In genomic region chr12:90974286-90974685, GRCh38 we compare ENCODE assay signal across 23 cellular contexts. TPM values are rescaled to one million over a fixed set of nuclear protein-coding genes. Genes with fewer than 3 reads are reported as not detected.
DNase-seq lines count a peak whose midpoint lies in the region; ATAC-seq, FAIRE-seq and TF ChIP-seq lines count a peak whose summit lies in the region.
"Had no signal": no experiment of that assay in that cellular context is flagged by ENCODE, and none has a peak within 500 bp of the region (broad histone marks: within the 10 kb centered on the region; RNA-seq: fewer than 3 reads in every experiment).

No MANE protein-coding gene starts in this region.

- H3K27me3 Mint-ChIP-seq in HFFc6 (ENCODE audit: insufficient read depth) = no peaks in the 10 kb centered on the region
- H3K27me3 Mint-ChIP-seq: stimulated activated naive CD8-positive, alpha-beta T cell treated with anti-CD3 and anti-CD28 coated beads, Interleukin-15, amount 100 ng/mL, for 72 hours; type B pancreatic cell had no signal

- H3K27ac Mint-ChIP-seq in HFFc6 = peak overlapping the region; percentile 40
- H3K27ac Mint-ChIP-seq: activated CD4-positive, alpha-beta T cell treated with anti-CD3 and anti-CD28 coated beads, Interleukin-2, amount 10 ng/mL, durations not matched to agents 24 days and 14 days; stimulated activated naive CD8-positive, alpha-beta T cell treated with anti-CD3 and anti-CD28 coated beads, Interleukin-15, amount 100 ng/mL, for 72 hours; type B pancreatic cell had no signal

- peaks cover 37% of the 10 kb centered on the region for H3K4me1 Mint-ChIP-seq in HFFc6 (ENCODE audit: low read depth)
- H3K4me1 Mint-ChIP-seq: activated CD4-positive, alpha-beta T cell treated with anti-CD3 and anti-CD28 coated beads, Interleukin-2, amount 10 ng/mL, durations not matched to agents 24 days and 14 days; stimulated activated naive CD8-positive, alpha-beta T cell treated with anti-CD3 and anti-CD28 coated beads, Interleukin-15, amount 100 ng/mL, for 72 hours had no signal

- H3K27me3 ChIP-seq in ACC112 (ENCODE audit: insufficient read depth, low read length) (no peaks in the 10 kb centered on the region), adipocyte (replicated peaks; ENCODE audit: control insufficient read depth, insufficient read depth, low read length) (no peaks in the 10 kb centered on the region), foreskin keratinocyte (no peaks in the 10 kb centered on the region)

- H3K36me3 ChIP-seq in ACC112 (ENCODE audit: insufficient read depth, low read length) (no peaks in the 10 kb centered on the region), adipocyte (ENCODE audit: control insufficient read depth, insufficient read depth, low read length, severe bottlenecking) (no peaks in the 10 kb centered on the region)
- H3K36me3 ChIP-seq: left ventricle myocardium inferior had no signal

- H3K27ac ChIP-seq in ACC112 (ENCODE audit: low read depth, low read length) (0 out of 2 replicates have a peak overlapping the region, but pooled peaks have one; percentile 19), foreskin keratinocyte (no peak overlapping the region)
- H3K27ac ChIP-seq: coronary artery, left ventricle myocardium inferior had no signal

- no peaks in the 10 kb centered on the region for H3K9me3 ChIP-seq in adipocyte (ENCODE audit: control insufficient read depth, low read length)
- H3K9me3 ChIP-seq: left ventricle myocardium inferior had no signal

- DNase-seq in HFFc6 = peak; percentile 55
- peak; percentile 32 for DNase-seq in adipocyte (ENCODE audit: low read depth)
- DNase-seq in foreskin keratinocyte = peak; percentile 53 to 83
- no peak for DNase-seq in NCI-H1694 treated with DMSO at 0.1 percent for 48 hours (lab: John Stamatoyannopoulos, UW)
- DNase-seq in D721Med (ENCODE audit: insufficient read length, low spot score) = no peak
- no peak for DNase-seq in NCI-H524 treated with DMSO at 0.1 percent for 48 hours (lab: John Stamatoyannopoulos, UW)
- DNase-seq: activated CD4-positive, alpha-beta T cell treated with anti-CD3 and anti-CD28 coated beads, Interleukin-2, amount 10 ng/mL, durations not matched to agents 24 days and 14 days; activated CD8-positive, alpha-beta memory T cell treated with anti-CD3 and anti-CD28 coated beads, Interleukin-2, amount 50 U/mL, for 4 hours; anterior cingulate cortex; H7; Kasumi-1; left ventricle myocardium inferior; NCI-H1436; NCI-H82; occipital lobe; stimulated activated CD4-positive, alpha-beta T cell treated with anti-CD3 and anti-CD28 coated beads, Interleukin-1b, Interleukin-23, amount 100 ng/mL, for 48 hours; stimulated activated naive CD8-positive, alpha-beta T cell treated with anti-CD3 and anti-CD28 coated beads, Interleukin-15, amount 100 ng/mL, for 72 hours had no signal

- H3K9me3 Mint-ChIP-seq in HFFc6 = no peaks in the 10 kb centered on the region
- H3K9me3 Mint-ChIP-seq: activated CD4-positive, alpha-beta T cell treated with anti-CD3 and anti-CD28 coated beads, Interleukin-2, amount 10 ng/mL, durations not matched to agents 24 days and 14 days; stimulated activated naive CD8-positive, alpha-beta T cell treated with anti-CD3 and anti-CD28 coated beads, Interleukin-15, amount 100 ng/mL, for 72 hours had no signal

- TF ChIP-seq CTCF in HFFc6 (IDR thresholded peaks at IDR 0.05) = no peak
- TF ChIP-seq CTCF in foreskin keratinocyte (conservative IDR thresholded peaks at IDR 0.05) = no peak
- TF ChIP-seq CTCF in D721Med (IDR thresholded peaks at IDR 0.05; ENCODE audit: insufficient read depth, missing control alignments) = no peak

- no peaks in the 10 kb centered on the region for H3K79me2 ChIP-seq in ACC112 (ENCODE audit: control insufficient read depth, insufficient read depth, low read length, unreplicated experiment)

- ATAC-seq in foreskin keratinocyte = peak; percentile 70
- no peak for ATAC-seq in GM21786 (IDR thresholded peaks at IDR 0.05; ENCODE audit: unreplicated experiment)
- ATAC-seq: sciatic nerve had no signal

- H3K4me1 ChIP-seq in ACC112 (ENCODE audit: control insufficient read depth, insufficient read depth, low read length, unreplicated experiment) (peaks cover 22% of the 10 kb centered on the region), adipocyte (ENCODE audit: control insufficient read depth, insufficient read depth, low read length) (peaks cover 9% of the 10 kb centered on the region), foreskin keratinocyte (peaks cover 15% of the 10 kb centered on the region)
- H3K4me1 ChIP-seq: left ventricle myocardium inferior had no signal

- no peaks in the 10 kb centered on the region for H3K36me3 Mint-ChIP-seq in HFFc6 (ENCODE audit: low read depth)
- H3K36me3 Mint-ChIP-seq: type B pancreatic cell had no signal

- H3K9ac ChIP-seq in adipocyte (ENCODE audit: low read length) = no peak overlapping the region

- H3K4me3 ChIP-seq in ACC112 (ENCODE audit: low read depth, low read length) (no peak overlapping the region), adipocyte (ENCODE audit: low read length) (no peak overlapping the region)
- H3K4me3 ChIP-seq: coronary artery, left ventricle myocardium inferior had no signal

- H3K4me3 Mint-ChIP-seq in HFFc6 = peak overlapping the region; percentile 8; the same call in 1 of the 2 replicates
- H3K4me3 Mint-ChIP-seq: activated CD4-positive, alpha-beta T cell treated with anti-CD3 and anti-CD28 coated beads, Interleukin-2, amount 10 ng/mL, durations not matched to agents 24 days and 14 days; stimulated activated naive CD8-positive, alpha-beta T cell treated with anti-CD3 and anti-CD28 coated beads, Interleukin-15, amount 100 ng/mL, for 72 hours; type B pancreatic cell had no signal

- FAIRE-seq in D721Med (lab: Jason Lieb, UNC) = no peak
- FAIRE-seq: endothelial cell of umbilical vein had no signal

- peak overlapping the region; percentile 47 for H2AFZ ChIP-seq in ACC112 (ENCODE audit: low read length, unreplicated experiment)

RNA-seq across cellular contexts. Expression of gene CCER1, which starts 19.3 kb away (rescaled TPM):
- total RNA-seq in HFFc6 (2021; fragmentation: NEBNext Ultra II Directional; extraction: Animal tissue kit (Norgen Biotek cat#: 25700)) = not detected
- total RNA-seq in foreskin keratinocyte = not detected in 2 replicates
- not detected in 2 replicates for polyA plus RNA-seq in foreskin keratinocyte
- total RNA-seq: activated CD4-positive, alpha-beta T cell treated with anti-CD3 and anti-CD28 coated beads, Interleukin-2, amount 10 ng/mL, durations not matched to agents 24 days and 14 days; endothelial cell of umbilical vein; H7; left ventricle myocardium inferior; occipital lobe; sciatic nerve had no signal
- polyA plus RNA-seq: endothelial cell of umbilical vein had no signal

RNA-seq across cellular contexts. Expression of gene EPYC, which starts 30.5 kb away (rescaled TPM):
- total RNA-seq in HFFc6 (2021; fragmentation: NEBNext Ultra II Directional; extraction: Animal tissue kit (Norgen Biotek cat#: 25700)) = not detected
- not detected in 2 replicates for total RNA-seq in foreskin keratinocyte
- not detected in 2 replicates for polyA plus RNA-seq in foreskin keratinocyte
- total RNA-seq: activated CD4-positive, alpha-beta T cell treated with anti-CD3 and anti-CD28 coated beads, Interleukin-2, amount 10 ng/mL, durations not matched to agents 24 days and 14 days; endothelial cell of umbilical vein; H7; left ventricle myocardium inferior; occipital lobe; sciatic nerve had no signal
- polyA plus RNA-seq: endothelial cell of umbilical vein had no signal

Comparison
In these comparisons a context has a peak if more than half of its experiments do, and no peak if none do; other contexts are left out.
1. DNase-seq: peak in HFFc6 (single experiment), adipocyte (single experiment) and foreskin keratinocyte (2 of 2); none in NCI-H1694 treated with DMSO at 0.1 percent for 48 hours (single experiment), D721Med (single experiment) and NCI-H524 treated with DMSO at 0.1 percent for 48 hours (single experiment).